31 cellular contexts compared by ENCODE assay signal in genomic region chrX:44265559-44265958, GRCh38.
DNase-seq lines count a peak whose midpoint lies in the region; ATAC-seq, FAIRE-seq and TF ChIP-seq lines count a peak whose summit lies in the region.
"Had no signal": no experiment of that assay in that cellular context is flagged by ENCODE, and none has a peak within 500 bp of the region (broad histone marks: within the 10 kb centered on the region; RNA-seq: fewer than 3 reads in every experiment).

No MANE protein-coding gene starts in this region.

- no peaks in the 10 kb centered on the region for H3K36me3 ChIP-seq in BLaER1
- H3K36me3 ChIP-seq in CD4-positive, CD25-positive, alpha-beta regulatory T cell (ENCODE audit: control insufficient read depth, insufficient read depth, low read length), result no peaks in the 10 kb centered on the region
- H3K36me3 ChIP-seq in mesenchymal stem cell (ENCODE audit: control insufficient read depth in 1 of 2, insufficient read depth in 2 of 2, low read depth in 1 of 2, low read length in 2 of 2), result no peaks in the 10 kb centered on the region
- H3K36me3 ChIP-seq: adrenal gland, gastroesophageal sphincter, MG63, upper lobe of right lung had no signal

- H3K36me3 Mint-ChIP-seq in CD4-positive, CD25-positive, alpha-beta regulatory T cell, result peaks cover 4% of the 10 kb centered on the region
- H3K36me3 Mint-ChIP-seq in central memory CD8-positive, alpha-beta T cell (ENCODE audit: insufficient read depth), result peaks cover 5% of the 10 kb centered on the region

- H3K14ac ChIP-seq in mesenchymal stem cell (ENCODE audit: low read length in 2 of 2), result no peak overlapping the region

- peaks cover 9 to 26% (median 12%) of the 10 kb centered on the region in 4 donors for H3K4me1 Mint-ChIP-seq in CD4-positive, CD25-positive, alpha-beta regulatory T cell
- peaks cover 22% of the 10 kb centered on the region for H3K4me1 Mint-ChIP-seq in central memory CD8-positive, alpha-beta T cell

- no peaks in the 10 kb centered on the region for H4K20me1 ChIP-seq in BLaER1

- DNase-seq in CD4-positive, CD25-positive, alpha-beta regulatory T cell, result peak in 1 of 3 donors; percentile 47
- no peak for DNase-seq in central memory CD8-positive, alpha-beta T cell (ENCODE audit: low spot score in 2 of 2)
- DNase-seq in mesenchymal stem cell (no peak), OCI-M1 (lab: John Stamatoyannopoulos, UW) (no peak), GM12892 (ENCODE audit: insufficient read length) (no peak)
- DNase-seq: activated CD4-positive, CD25-positive, alpha-beta regulatory T cell treated with anti-CD3 and anti-CD28 coated beads, Interleukin-2, amount 50 U/mL, for 72 hours; adrenal gland; body of pancreas; cerebellar nuclear complex; DMS 273 treated with DMSO at 0.1 percent for 48 hours; dorsolateral prefrontal cortex; HCEC 1CT; left colon; mammary epithelial cell; MG63; NCI-H1417; NCI-H2081 treated with DMSO at 0.1 percent for 48 hours; NCI-H226; NCI-H774; posterior cingulate gyrus; right cardiac atrium; upper lobe of right lung had no signal

- peaks cover 4% of the 10 kb centered on the region for H3K27me3 Mint-ChIP-seq in CD4-positive, CD25-positive, alpha-beta regulatory T cell
- no peaks in the 10 kb centered on the region for H3K27me3 Mint-ChIP-seq in central memory CD8-positive, alpha-beta T cell

- H3K27me3 ChIP-seq in BLaER1, result no peaks in the 10 kb centered on the region
- H3K27me3 ChIP-seq in CD4-positive, CD25-positive, alpha-beta regulatory T cell (ENCODE audit: control insufficient read depth, insufficient read depth, low read length), result no peaks in the 10 kb centered on the region
- H3K27me3 ChIP-seq in mesenchymal stem cell (ENCODE audit: control insufficient read depth in 1 of 2, insufficient read depth in 1 of 2, low read length in 2 of 2), result peaks cover 0 to 10% of the 10 kb centered on the region in 2 experiments
- H3K27me3 ChIP-seq: body of pancreas, gastroesophageal sphincter, hepatocyte, MG63, upper lobe of right lung had no signal

- H2BK120ac ChIP-seq in mesenchymal stem cell (ENCODE audit: low read depth, low read length), result no peak overlapping the region

- H4K91ac ChIP-seq in mesenchymal stem cell (ENCODE audit: low read length), result no peak overlapping the region

- H3K79me1 ChIP-seq in mesenchymal stem cell (replicated peaks; ENCODE audit: low read length, poor library complexity, severe bottlenecking), result no peaks in the 10 kb centered on the region

- peak overlapping the region; percentile 1 to 27 (median 26) for H3K4me3 Mint-ChIP-seq in CD4-positive, CD25-positive, alpha-beta regulatory T cell
- H3K4me3 Mint-ChIP-seq in central memory CD8-positive, alpha-beta T cell, result peak overlapping the region; percentile 31
- H3K4me3 Mint-ChIP-seq: activated T-helper 1 cell treated with anti-CD3 and anti-CD28 coated beads, Interleukin-12 subunit alpha, Interleukin-12 subunit beta, Interleukin-2, Interleukin-4 antibody, amounts not matched to agents 30 ng/mL and 10 ng/mL and 1 ng/mL, durations not matched to agents 14 hours and 24 hours and 36 hours; T-helper 1 cell treated with Interleukin-12 subunit alpha and Interleukin-12 subunit beta and Interleukin-4 antibody, amounts not matched to agents 30 μg/mL and 1 μg/mL, for 36 hours had no signal

- H3K4me1 ChIP-seq in BLaER1 (peaks cover 8% of the 10 kb centered on the region; the same call in 1 of the 2 replicates), mesenchymal stem cell (ENCODE audit: control insufficient read depth, insufficient read depth, low read depth, low read length) (no peaks in the 10 kb centered on the region)
- H3K4me1 ChIP-seq in CD4-positive, CD25-positive, alpha-beta regulatory T cell (ENCODE audit: control insufficient read depth, insufficient read depth, low read length, poor library complexity, severe bottlenecking), result peaks cover 14% of the 10 kb centered on the region
- H3K4me1 ChIP-seq: adrenal gland, body of pancreas, gastroesophageal sphincter, upper lobe of right lung had no signal

- H3K9me3 Mint-ChIP-seq in CD4-positive, CD25-positive, alpha-beta regulatory T cell, result peaks cover 0 to 8% (median 0%) of the 10 kb centered on the region in 7 donors
- peaks cover 9% of the 10 kb centered on the region for H3K9me3 Mint-ChIP-seq in central memory CD8-positive, alpha-beta T cell
- H3K9me3 Mint-ChIP-seq: activated T-helper 1 cell treated with anti-CD3 and anti-CD28 coated beads, Interleukin-12 subunit alpha, Interleukin-12 subunit beta, Interleukin-2, Interleukin-4 antibody, amounts not matched to agents 30 ng/mL and 10 ng/mL and 1 ng/mL, durations not matched to agents 14 hours and 24 hours and 36 hours; T-helper 1 cell treated with Interleukin-12 subunit alpha and Interleukin-12 subunit beta and Interleukin-4 antibody, amounts not matched to agents 30 μg/mL and 1 μg/mL, for 36 hours had no signal

- H3K27ac Mint-ChIP-seq in CD4-positive, CD25-positive, alpha-beta regulatory T cell, result peak overlapping the region in 1 of 3 donors; percentile 58
- H3K27ac Mint-ChIP-seq in central memory CD8-positive, alpha-beta T cell (ENCODE audit: low read depth), result peak overlapping the region; percentile 1
- H3K27ac Mint-ChIP-seq: activated T-helper 1 cell treated with anti-CD3 and anti-CD28 coated beads, Interleukin-12 subunit alpha, Interleukin-12 subunit beta, Interleukin-2, Interleukin-4 antibody, amounts not matched to agents 30 ng/mL and 10 ng/mL and 1 ng/mL, durations not matched to agents 14 hours and 24 hours and 36 hours; T-helper 1 cell treated with Interleukin-12 subunit alpha and Interleukin-12 subunit beta and Interleukin-4 antibody, amounts not matched to agents 30 μg/mL and 1 μg/mL, for 36 hours had no signal

- no peak overlapping the region for H2BK5ac ChIP-seq in mesenchymal stem cell (ENCODE audit: low read depth, low read length, poor library complexity, severe bottlenecking)

- H3K9me3 ChIP-seq in BLaER1 (no peaks in the 10 kb centered on the region), mesenchymal stem cell (ENCODE audit: control insufficient read depth, low read length) (no peaks in the 10 kb centered on the region)
- no peaks in the 10 kb centered on the region for H3K9me3 ChIP-seq in CD4-positive, CD25-positive, alpha-beta regulatory T cell (ENCODE audit: control insufficient read depth in 2 of 2, low read length in 2 of 2)
- H3K9me3 ChIP-seq: adrenal gland, body of pancreas, gastroesophageal sphincter, MG63, upper lobe of right lung had no signal

- no peak overlapping the region for H2AFZ ChIP-seq in mesenchymal stem cell (ENCODE audit: low read depth, low read length)
- H2AFZ ChIP-seq: hepatocyte had no signal

- no peak for TF ChIP-seq POLR2A in GM12892 (IDR thresholded peaks at IDR 0.05; ENCODE audit: low read depth, low read length)

- ATAC-seq in CD4-positive, CD25-positive, alpha-beta regulatory T cell (ENCODE audit: low read depth in 2 of 2), result no peak
- peak; percentile 54 for ATAC-seq in HG03135 (IDR thresholded peaks at IDR 0.05; ENCODE audit: unreplicated experiment)
- no peak for ATAC-seq in central memory CD8-positive, alpha-beta T cell (replicated peaks; ENCODE audit: extremely low read depth, poor library complexity, severe bottlenecking)
- ATAC-seq: body of pancreas, gastroesophageal sphincter, K562, left colon, right cardiac atrium, upper lobe of right lung had no signal

- no peak for FAIRE-seq in GM12892 (lab: Jason Lieb, UNC)
- FAIRE-seq: endothelial cell of umbilical vein, K562 had no signal

- H3K9ac ChIP-seq in BLaER1 (no peak overlapping the region), mesenchymal stem cell (ENCODE audit: low read length) (no peak overlapping the region)

- H3K23ac ChIP-seq in mesenchymal stem cell (ENCODE audit: low read length in 2 of 2), result no peak overlapping the region

- H4K8ac ChIP-seq in mesenchymal stem cell (ENCODE audit: low read length), result no peak overlapping the region

- H3K4me3 ChIP-seq in BLaER1 (no peak overlapping the region), mesenchymal stem cell (ENCODE audit: insufficient read depth in 1 of 2, low read depth in 1 of 2, low read length in 2 of 2) (no peak overlapping the region)
- peak overlapping the region; percentile 48 for H3K4me3 ChIP-seq in CD4-positive, CD25-positive, alpha-beta regulatory T cell (ENCODE audit: low read depth, low read length)
- H3K4me3 ChIP-seq: adrenal gland, body of pancreas, dorsolateral prefrontal cortex, gastroesophageal sphincter, hepatocyte, K562, MG63, upper lobe of right lung had no signal

- WGBS in mesenchymal stem cell, result 84% methylated on average over 2 of the region's 2 CpGs

- H3K18ac ChIP-seq in mesenchymal stem cell (ENCODE audit: low read depth in 1 of 2, low read length in 2 of 2), result no peak overlapping the region

- H2AK5ac ChIP-seq in mesenchymal stem cell (ENCODE audit: low read length, severe bottlenecking), result no peak overlapping the region

- H3K4ac ChIP-seq in mesenchymal stem cell (ENCODE audit: low read depth in 1 of 2, low read length in 2 of 2), result no peak overlapping the region

- no peak overlapping the region for H3K27ac ChIP-seq in BLaER1
- H3K27ac ChIP-seq in CD4-positive, CD25-positive, alpha-beta regulatory T cell (ENCODE audit: insufficient read depth, low read length, poor library complexity, severe bottlenecking), result no peak overlapping the region
- H3K27ac ChIP-seq in mesenchymal stem cell (ENCODE audit: low read length, poor library complexity, severe bottlenecking), result no peak overlapping the region
- H3K27ac ChIP-seq: adrenal gland, body of pancreas, C4-2B, dorsolateral prefrontal cortex, gastroesophageal sphincter, hepatocyte, upper lobe of right lung had no signal

- no peak overlapping the region for H2BK15ac ChIP-seq in mesenchymal stem cell (ENCODE audit: low read depth, poor library complexity, severe bottlenecking)

- H2BK12ac ChIP-seq in mesenchymal stem cell (ENCODE audit: low read length in 2 of 2), result no peak overlapping the region

- 0 out of 2 replicates have a peak overlapping the region, but pooled peaks have one; percentile 6 for H3K4me2 ChIP-seq in BLaER1
- H3K4me2 ChIP-seq in mesenchymal stem cell (ENCODE audit: low read length, poor library complexity, severe bottlenecking), result no peak overlapping the region
- H3K4me2 ChIP-seq: hepatocyte had no signal
